In the genomic region with DNA sequence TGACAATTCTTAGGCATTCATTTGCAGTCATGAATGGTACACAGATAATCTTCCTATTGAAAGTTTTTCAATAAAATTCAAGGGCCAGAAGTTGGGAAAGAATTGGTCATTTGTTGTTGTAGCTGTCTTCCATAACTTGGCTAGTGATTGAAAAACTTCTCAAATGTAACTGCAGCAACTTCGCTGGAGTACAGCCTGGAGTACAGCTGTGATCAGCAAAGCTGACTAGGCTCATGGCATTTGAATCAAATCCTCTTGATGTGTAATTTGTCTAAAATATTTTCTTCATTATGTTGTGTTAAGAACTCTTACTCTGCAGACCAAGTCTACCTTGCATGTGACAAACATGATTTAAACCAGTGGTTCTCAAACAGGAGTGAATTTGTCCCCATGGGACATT, we compare ENCODE assay signal across 27 cellular contexts.
"Had no signal": no experiment of that assay in that cellular context is flagged by ENCODE, and none has a peak within 500 bp of the region (broad histone marks: within the 10 kb centered on the region; RNA-seq: fewer than 3 reads in every experiment).

No MANE protein-coding gene starts in this region.

- H3K27me3 ChIP-seq: ascending aorta, breast epithelium, cardiac muscle cell, dorsolateral prefrontal cortex, esophagus muscularis mucosa had no signal

- ATAC-seq: activated naive CD4-positive, alpha-beta T cell treated with anti-CD3 and anti-CD28 coated beads, Interleukin-2, amount 50 U/mL, for 72 hours; activated T-cell treated with anti-CD3 and anti-CD28 coated beads, Interleukin-2, amount 50 U/mL, for 72 hours; effector memory CD8-positive, alpha-beta T cell; WTC11 had no signal

- H3K36me3 ChIP-seq: ascending aorta, breast epithelium, cardiac muscle cell, esophagus muscularis mucosa had no signal

- H3K4me3 ChIP-seq: ascending aorta, breast epithelium, cardiac muscle cell, coronary artery, dorsolateral prefrontal cortex, esophagus muscularis mucosa had no signal

- H3K27ac ChIP-seq: ascending aorta, breast epithelium, cardiac muscle cell, coronary artery, dorsolateral prefrontal cortex, esophagus muscularis mucosa had no signal

- H3K9me3 ChIP-seq: ascending aorta, breast epithelium, esophagus muscularis mucosa had no signal

- DNase-seq: activated CD4-positive, alpha-beta memory T cell treated with anti-CD3 and anti-CD28 coated beads, Interleukin-2, amount 10 ng/mL, durations not matched to agents 7 days and 5 days; activated CD4-positive, alpha-beta T cell treated with anti-CD3 and anti-CD28 coated beads for 1 hour; activated CD4-positive, alpha-beta T cell treated with anti-CD3 and anti-CD28 coated beads for 4 hours; activated CD4-positive, alpha-beta T cell treated with anti-CD3 and anti-CD28 coated beads, Interleukin-2, amount 10 ng/mL, durations not matched to agents 7 days and 5 days; activated CD4-positive, alpha-beta T cell treated with anti-CD3 and anti-CD28 coated beads, Interleukin-2, amount 50 U/mL, for 4 hours; activated CD8-positive, alpha-beta memory T cell treated with anti-CD3 and anti-CD28 coated beads, Interleukin-2, amount 50 U/mL, for 48 hours; activated gamma-delta T cell; activated naive CD4-positive, alpha-beta T cell; activated naive CD4-positive, alpha-beta T cell treated with anti-CD3 and anti-CD28 coated beads, Interleukin-2, amount 10 ng/mL, durations not matched to agents 7 days and 5 days; activated naive CD8-positive, alpha-beta T cell treated with anti-CD3 and anti-CD28 coated beads, Interleukin-2, amount 10 ng/mL, durations not matched to agents 7 days and 5 days; activated T-cell treated with anti-CD3 and anti-CD28 coated beads for 4 hours; activated T-cell treated with anti-CD3 and anti-CD28 coated beads, Interleukin-2, amount 50 U/mL, for 24 hours; activated T-cell treated with anti-CD3 and anti-CD28 coated beads, Interleukin-2, amount 50 U/mL, for 72 hours; dorsolateral prefrontal cortex; effector CD4-positive, alpha-beta T cell; effector memory CD8-positive, alpha-beta T cell; erythroblast; foreskin melanocyte; head of caudate nucleus; T-helper 2 cell had no signal

- H3K4me1 ChIP-seq: ascending aorta, breast epithelium, esophagus muscularis mucosa had no signal
